ENCODE assay signal across 10 cellular contexts in genomic region chr11:46513934-46514342, GRCh38.
DNase-seq lines count a peak whose midpoint lies in the region; ATAC-seq and TF ChIP-seq lines count a peak whose summit lies in the region.
"Had no signal": no experiment of that assay in that cellular context is flagged by ENCODE, and none has a peak within 500 bp of the region (broad histone marks: within the 10 kb centered on the region; RNA-seq: fewer than 3 reads in every experiment).

No MANE protein-coding gene starts in this region.

- H4K20me1 ChIP-seq in osteoblast (ENCODE audit: insufficient read depth, low read length): peaks cover 27% of the 10 kb centered on the region

- peak; percentile 80 for DNase-seq in COR-L47 (lab: John Stamatoyannopoulos, UW)
- DNase-seq in NCI-H2029 (lab: John Stamatoyannopoulos, UW): peak; percentile 59
- peak; percentile 34 to 61 for DNase-seq in cerebellar nuclear complex (lab: John Stamatoyannopoulos, UW)
- DNase-seq in memory B cell (ENCODE audit: low spot score in 2 of 2): no peak
- DNase-seq in osteoblast (ENCODE audit: insufficient read length, low spot score, missing footprints): no peak
- no peak for DNase-seq in activated gamma-delta T cell (lab: John Stamatoyannopoulos, UW)
- no peak for DNase-seq in GDM1 (lab: John Stamatoyannopoulos, UW)
- DNase-seq in HAP-1 (ENCODE audit: low spot score in 2 of 2): no peak
- DNase-seq: activated CD4-positive, alpha-beta T cell treated with anti-CD3 and anti-CD28 coated beads, Interleukin-2, amount 50 U/mL, for 48 hours had no signal

- H3K9me3 ChIP-seq in osteoblast (ENCODE audit: low read depth, low read length) (no peaks in the 10 kb centered on the region), HAP-1 (no peaks in the 10 kb centered on the region)
- H3K9me3 ChIP-seq: upper lobe of left lung had no signal

- ATAC-seq in memory B cell (ENCODE audit: low read depth): no peak

- H3K79me2 ChIP-seq in osteoblast (ENCODE audit: insufficient read depth, low read length): peaks cover 46% of the 10 kb centered on the region

- no peaks in the 10 kb centered on the region for H3K36me3 ChIP-seq in osteoblast (ENCODE audit: insufficient read depth, low read length)
- no peaks in the 10 kb centered on the region for H3K36me3 ChIP-seq in HAP-1 (replicated peaks)
- H3K36me3 ChIP-seq: upper lobe of left lung had no signal

- peak overlapping the region; percentile 55 for H3K27ac Mint-ChIP-seq in memory B cell

- H3K9me3 Mint-ChIP-seq in memory B cell: no peaks in the 10 kb centered on the region

- H3K36me3 Mint-ChIP-seq in memory B cell: peaks cover 18% of the 10 kb centered on the region

- H3K4me1 ChIP-seq in osteoblast (ENCODE audit: insufficient read depth, low read length): peaks cover 5% of the 10 kb centered on the region
- H3K4me1 ChIP-seq in HAP-1: no peaks in the 10 kb centered on the region

- no peak overlapping the region for H3K4me3 Mint-ChIP-seq in memory B cell

- no peak for TF ChIP-seq CTCF in osteoblast (IDR thresholded peaks at IDR 0.05; ENCODE audit: extremely low read depth, low read depth, low read length)

- H2AFZ ChIP-seq in osteoblast (ENCODE audit: low read length): no peak overlapping the region

- no peak overlapping the region for H3K4me3 ChIP-seq in osteoblast (ENCODE audit: insufficient read depth, low read length)
- no peak overlapping the region for H3K4me3 ChIP-seq in HAP-1
- H3K4me3 ChIP-seq: upper lobe of left lung had no signal

- no peak overlapping the region for H3K4me2 ChIP-seq in osteoblast (ENCODE audit: insufficient read depth, low read length)

- H3K27me3 ChIP-seq in osteoblast (ENCODE audit: insufficient read depth, low read length) (no peaks in the 10 kb centered on the region), HAP-1 (ENCODE audit: low read depth) (no peaks in the 10 kb centered on the region)
- H3K27me3 ChIP-seq: upper lobe of left lung had no signal

- no peak overlapping the region for H3K27ac ChIP-seq in osteoblast (ENCODE audit: low read depth, low read length)

- H3K27me3 Mint-ChIP-seq in memory B cell: no peaks in the 10 kb centered on the region

- in situ Hi-C loops in HAP-1 (cut with MboI; ENCODE audit: low sequenced_read_pairs): no loop called here

- H3K4me1 Mint-ChIP-seq in memory B cell: peaks cover 9% of the 10 kb centered on the region

Comparison
In these comparisons a context has a peak if more than half of its experiments do, and no peak if none do; other contexts are left out.
1. DNase-seq: peak in COR-L47 (single experiment), NCI-H2029 (single experiment) and cerebellar nuclear complex (2 of 2); none in memory B cell (0 of 2), osteoblast (single experiment), activated gamma-delta T cell (single experiment), GDM1 (single experiment) and HAP-1 (0 of 2).